In genomic region chr2:213152888-213153287, GRCh38 we compare ENCODE assay signal across 8 cellular contexts. TPM values are rescaled to one million over a fixed set of nuclear protein-coding genes. Genes with fewer than 3 reads are reported as not detected.
DNase-seq lines count a peak whose midpoint lies in the region; ATAC-seq and TF ChIP-seq lines count a peak whose summit lies in the region.

No MANE protein-coding gene starts in this region.

- peaks cover 20% of the 10 kb centered on the region for H3K4me1 Mint-ChIP-seq in activated CD4-positive, alpha-beta memory T cell treated with anti-CD3 and anti-CD28 coated beads for 36 hours (ENCODE audit: low read depth)

- H3K4me3 ChIP-seq in GM12865 (ENCODE audit: low read depth, low read length) (peak overlapping the region; percentile 66), gastroesophageal sphincter (peak overlapping the region; percentile 58 to 81), skeletal muscle tissue (ENCODE audit: low read length in 3 of 3) (peak overlapping the region; percentile 77 to 91 (median 87))

- no peak for ATAC-seq in gastroesophageal sphincter

- TF ChIP-seq POLR2A in gastroesophageal sphincter (IDR thresholded peaks at IDR 0.05) = no peak

- peaks cover 37% of the 10 kb centered on the region for H3K27me3 Mint-ChIP-seq in activated CD4-positive, alpha-beta memory T cell treated with anti-CD3 and anti-CD28 coated beads for 36 hours

- H3K27me3 ChIP-seq in gastroesophageal sphincter (no peaks in the 10 kb centered on the region), skeletal muscle tissue (ENCODE audit: control insufficient read depth in 3 of 3, insufficient read depth in 3 of 3, low read length in 3 of 3) (no peaks in the 10 kb centered on the region)

- no peak for TF ChIP-seq CTCF in GM12865 (IDR thresholded peaks at IDR 0.05; ENCODE audit: insufficient read depth, low read depth, low read length, missing control alignments)
- TF ChIP-seq CTCF in gastroesophageal sphincter (IDR thresholded peaks at IDR 0.05) = no peak

- no peak for DNase-seq in GM12865 (ENCODE audit: low read depth)
- no peak for DNase-seq in activated CD4-positive, alpha-beta memory T cell treated with anti-CD3 and anti-CD28 coated beads for 36 hours
- DNase-seq in DMS79 treated with DMSO at 0.1 percent for 48 hours (lab: John Stamatoyannopoulos, UW) = no peak
- no peak for DNase-seq in stimulated activated CD4-positive, alpha-beta T cell treated with anti-CD3 and anti-CD28 coated beads, Interleukin-15, amount 100 ng/mL, for 24 hours
- DNase-seq in GM19238 (ENCODE audit: insufficient read length, low spot score) = no peak
- no peak for DNase-seq in NCI-H774 (lab: John Stamatoyannopoulos, UW)

- no peaks in the 10 kb centered on the region for H3K36me3 Mint-ChIP-seq in activated CD4-positive, alpha-beta memory T cell treated with anti-CD3 and anti-CD28 coated beads for 36 hours

- H3K9ac ChIP-seq in skeletal muscle tissue (ENCODE audit: low read depth in 1 of 3, low read length in 3 of 3) = peak overlapping the region; percentile 79 to 88 (median 84)

- no peak for TF ChIP-seq EP300 in gastroesophageal sphincter (IDR thresholded peaks at IDR 0.05)

- H3K27ac Mint-ChIP-seq in activated CD4-positive, alpha-beta memory T cell treated with anti-CD3 and anti-CD28 coated beads for 36 hours = peak overlapping the region; percentile 40

- CTCF ChIA-PET in activated CD4-positive, alpha-beta memory T cell treated with anti-CD3 and anti-CD28 coated beads for 36 hours (lab: Charles Lee) = interaction anchor here (0.6 to 3.3 kb wide), 5 partner anchors 150 to 466 kb away, joined by 3 to 14 read pairs (median 5); no protein-coding TSS in a partner anchor

- H3K9me3 ChIP-seq in gastroesophageal sphincter (no peaks in the 10 kb centered on the region), skeletal muscle tissue (ENCODE audit: control insufficient read depth in 3 of 3, low read length in 3 of 3) (no peaks in the 10 kb centered on the region)

- peak overlapping the region; percentile 67 for H3K4me3 Mint-ChIP-seq in activated CD4-positive, alpha-beta memory T cell treated with anti-CD3 and anti-CD28 coated beads for 36 hours

- intact Hi-C loops in activated CD4-positive, alpha-beta memory T cell treated with anti-CD3 and anti-CD28 coated beads for 36 hours (cut with micrococcal nuclease) = loop anchor here (1.0 to 5.0 kb wide), 5 partner anchors 79 to 467 kb away; no protein-coding TSS in a partner anchor

- H3K27ac ChIP-seq in gastroesophageal sphincter (peak overlapping the region; percentile 88 to 99 (median 96)), skeletal muscle tissue (ENCODE audit: low read depth, low read length) (peak overlapping the region; percentile 92)

- H3K36me3 ChIP-seq in gastroesophageal sphincter (no peaks in the 10 kb centered on the region), skeletal muscle tissue (ENCODE audit: control insufficient read depth in 3 of 3, insufficient read depth in 3 of 3, low read length in 3 of 3) (no peaks in the 10 kb centered on the region)

- H3K4me1 ChIP-seq in gastroesophageal sphincter = peaks cover 0 to 33% (median 0%) of the 10 kb centered on the region in 3 donors
- H3K4me1 ChIP-seq in skeletal muscle tissue (ENCODE audit: control insufficient read depth in 3 of 3, insufficient read depth in 3 of 3, low read length in 3 of 3) = peaks cover 0 to 8% (median 7%) of the 10 kb centered on the region in 3 donors

- 23 to 37% methylated on average over 6 of the region's 6 CpGs for WGBS in gastroesophageal sphincter (ENCODE audit: low coverage in 1 of 2), 2 donors

- POLR2A ChIA-PET in activated CD4-positive, alpha-beta memory T cell treated with anti-CD3 and anti-CD28 coated beads for 36 hours (lab: Charles Lee) = no interaction called here

- no peaks in the 10 kb centered on the region for H3K9me3 Mint-ChIP-seq in activated CD4-positive, alpha-beta memory T cell treated with anti-CD3 and anti-CD28 coated beads for 36 hours

RNA-seq across cellular contexts. Expression of gene IKZF2, which starts 1.5 kb away (rescaled TPM):
- total RNA-seq in activated CD4-positive, alpha-beta memory T cell treated with anti-CD3 and anti-CD28 coated beads for 36 hours = 1 to 10 TPM; 8.1 to 9.1 TPM
- total RNA-seq in gastroesophageal sphincter (10 to 100 TPM in 2 of 4 donors, 1 to 10 TPM in 2; 4.2 to 11.6 (median 9.6) TPM), skeletal muscle tissue (4.2 TPM)
